22 cellular contexts compared by ENCODE assay signal in genomic region chr17:29074488-29074887, GRCh38. TPM values are rescaled to one million over a fixed set of nuclear protein-coding genes. Genes with fewer than 3 reads are reported as not detected.
A peak's percentile ranks its signal among the peaks of the same experiment; 100 is the strongest.
DNase-seq lines count a peak whose midpoint lies in the region; ATAC-seq and TF ChIP-seq lines count a peak whose summit lies in the region.
"Had no signal": no experiment of that assay in that cellular context is flagged by ENCODE, and none has a peak within 500 bp of the region (broad histone marks: within the 10 kb centered on the region; RNA-seq: fewer than 3 reads in every experiment).

No MANE protein-coding gene starts in this region.

- no peaks in the 10 kb centered on the region for H3K27me3 ChIP-seq in CD8-positive, alpha-beta memory T cell (ENCODE audit: insufficient read depth, low read length, poor library complexity, severe bottlenecking)
- H3K27me3 ChIP-seq in WERI-Rb-1 (ENCODE audit: insufficient read depth, low read depth, severe bottlenecking) (no peaks in the 10 kb centered on the region), psoas muscle (ENCODE audit: insufficient read depth in 3 of 3, low read length in 2 of 3) (no peaks in the 10 kb centered on the region)
- H3K27me3 ChIP-seq: BLaER1, Peyer's patch had no signal

- H3K36me3 ChIP-seq in CD8-positive, alpha-beta memory T cell (ENCODE audit: insufficient read depth, low read length), result no peaks in the 10 kb centered on the region
- H3K36me3 ChIP-seq in WERI-Rb-1 (peaks cover 5% of the 10 kb centered on the region), psoas muscle (ENCODE audit: insufficient read depth in 1 of 2, low read depth in 1 of 2) (peaks cover 13 to 70% of the 10 kb centered on the region in 2 donors)

- no peaks in the 10 kb centered on the region for H3K4me1 ChIP-seq in CD8-positive, alpha-beta memory T cell (ENCODE audit: insufficient read depth, low read length)
- peaks cover 15% of the 10 kb centered on the region for H3K4me1 ChIP-seq in psoas muscle
- H3K4me1 ChIP-seq: Peyer's patch had no signal

- TF ChIP-seq CTCF in WERI-Rb-1 (IDR thresholded peaks at IDR 0.05; ENCODE audit: low read depth, low read length), result no peak
- no peak for TF ChIP-seq CTCF in psoas muscle (IDR thresholded peaks at IDR 0.05)

- H3K4me3 ChIP-seq in CD8-positive, alpha-beta memory T cell (ENCODE audit: low read length), result no peak overlapping the region
- H3K4me3 ChIP-seq in WERI-Rb-1 (ENCODE audit: low read depth, low read length) (no peak overlapping the region), psoas muscle (no peak overlapping the region)
- H3K4me3 ChIP-seq: BLaER1, Peyer's patch had no signal

- peaks cover 0 to 4% of the 10 kb centered on the region in 2 donors for H3K27me3 Mint-ChIP-seq in CD8-positive, alpha-beta memory T cell
- H3K27me3 Mint-ChIP-seq: CD4-positive, alpha-beta T cell had no signal

- peak overlapping the region in 5 of 8 donors; percentile 15 to 79 (median 71) for H3K27ac Mint-ChIP-seq in CD8-positive, alpha-beta memory T cell
- H3K27ac Mint-ChIP-seq: CD4-positive, alpha-beta T cell had no signal

- peak overlapping the region in 1 of 7 donors; percentile 27 for H3K4me3 Mint-ChIP-seq in CD8-positive, alpha-beta memory T cell
- H3K4me3 Mint-ChIP-seq: CD4-positive, alpha-beta T cell had no signal

- peak in 2 of 5 donors; percentile 4 to 15 for DNase-seq in CD8-positive, alpha-beta memory T cell
- no peak for DNase-seq in WERI-Rb-1
- peak; percentile 67 for DNase-seq in left ventricle myocardium superior
- DNase-seq in psoas muscle, result no peak
- no peak for DNase-seq in activated CD4-positive, alpha-beta T cell treated with anti-CD3 and anti-CD28 coated beads, Interleukin-2, amount 50 U/mL, for 4 hours
- DNase-seq in sciatic nerve (ENCODE audit: low spot score), result no peak
- DNase-seq in NCI-H526 (lab: John Stamatoyannopoulos, UW), result no peak
- DNase-seq: ACHN; CD4-positive, alpha-beta T cell; DMS153; GOT3; KBM-7; NCI-H1092; NCI-H1436; NCI-H1930; NCI-H226; NCI-H510A treated with DMSO at 0.1 percent for 48 hours; NCI-H82; Peyer's patch had no signal

- WGBS in psoas muscle, 3 donors, result 38 to 47% (median 42%) methylated on average over 12 of the region's 12 CpGs

- peaks cover 4 to 8% (median 4%) of the 10 kb centered on the region in 3 donors for H3K4me1 Mint-ChIP-seq in CD8-positive, alpha-beta memory T cell

- peak; percentile 70 for ATAC-seq in left ventricle myocardium superior
- peak in 2 of 4 donors; percentile 36 to 45 for ATAC-seq in psoas muscle
- no peak for ATAC-seq in sciatic nerve
- ATAC-seq: HCT116 had no signal

- POLR2A ChIA-PET in CD8-positive, alpha-beta memory T cell (lab: Charles Lee), result no interaction called here

- H3K9me3 ChIP-seq in CD8-positive, alpha-beta memory T cell (ENCODE audit: low read length), result no peaks in the 10 kb centered on the region
- H3K9me3 ChIP-seq in WERI-Rb-1 (ENCODE audit: severe bottlenecking) (no peaks in the 10 kb centered on the region), psoas muscle (no peaks in the 10 kb centered on the region)
- H3K9me3 ChIP-seq: BLaER1, Peyer's patch had no signal

- no peak overlapping the region for H3K27ac ChIP-seq in CD8-positive, alpha-beta memory T cell (ENCODE audit: low read depth, low read length)
- H3K27ac ChIP-seq in WERI-Rb-1 (peak overlapping the region; percentile 71; the same call in 1 of the 2 replicates), psoas muscle (peak overlapping the region; percentile 15)
- H3K27ac ChIP-seq: BLaER1, HL-60, Peyer's patch had no signal

- H3K9me3 Mint-ChIP-seq in CD8-positive, alpha-beta memory T cell, result no peaks in the 10 kb centered on the region
- H3K9me3 Mint-ChIP-seq: CD4-positive, alpha-beta T cell had no signal

- intact Hi-C loops in left ventricle myocardium superior (cut with micrococcal nuclease) (no loop called here), psoas muscle (cut with DNase I) (no loop called here), sciatic nerve (cut with DNase I) (no loop called here)

- CTCF ChIA-PET in CD8-positive, alpha-beta memory T cell (lab: Charles Lee), result interaction anchor here (1.9 kb wide), 1 partner anchor 43 kb away, joined by 6 read pairs; no protein-coding TSS in a partner anchor

- H3K36me3 Mint-ChIP-seq in CD8-positive, alpha-beta memory T cell, result peaks cover 0 to 29% (median 0%) of the 10 kb centered on the region in 3 donors

RNA-seq across cellular contexts. Expression of gene PIPOX, which starts 31.5 kb away (rescaled TPM):
- total RNA-seq in CD8-positive, alpha-beta memory T cell, result 1 to 10 TPM; 1.8 to 2.2 TPM
- polyA plus RNA-seq in CD8-positive, alpha-beta memory T cell, result 0.99 TPM
- total RNA-seq in left ventricle myocardium superior (0.59 TPM), psoas muscle (1 to 10 TPM in 1 of 4 donors, under 1 TPM in 2, not detected in 1; 0.26 to 1.7 (median 0.91) TPM), sciatic nerve (1.5 TPM)
- polyA plus RNA-seq in psoas muscle, result 1 to 10 TPM in 1 of 3 donors, under 1 TPM in 2; 0.17 to 3.6 (median 0.35) TPM
